In the genomic region with DNA sequence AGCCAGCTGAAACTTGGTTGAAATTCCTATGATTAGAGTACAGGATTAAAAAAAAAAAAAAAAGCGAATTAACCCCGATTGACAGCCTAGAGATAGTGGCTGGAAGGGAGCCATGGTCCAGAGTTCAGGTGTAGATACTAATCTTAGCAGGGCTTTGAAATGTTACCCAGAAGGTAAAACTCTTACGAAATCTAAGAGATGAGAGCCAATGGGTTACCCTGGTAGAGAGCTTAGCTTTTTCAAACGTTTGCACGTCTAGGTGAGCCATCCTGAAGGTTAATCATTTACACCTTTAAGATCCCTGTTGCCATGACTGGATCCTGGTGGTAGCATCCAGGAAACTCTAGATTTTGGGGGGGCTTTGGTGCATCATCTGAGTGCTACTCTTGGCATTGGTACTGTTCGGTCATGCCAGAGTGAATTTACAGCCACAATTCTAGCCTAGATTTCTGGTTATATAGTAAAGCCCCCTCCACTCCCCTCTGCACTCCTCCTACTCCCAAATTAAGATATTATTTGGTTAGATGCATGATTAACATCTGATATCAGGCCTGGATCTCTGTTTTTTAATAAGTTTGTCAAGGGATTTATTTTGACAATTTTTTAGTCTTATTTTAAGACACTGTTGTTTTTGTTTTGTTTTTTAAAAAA, we compare ENCODE assay signal across 9 cellular contexts. TPM values are rescaled to one million over a fixed set of nuclear protein-coding genes. Genes with fewer than 3 reads are reported as not detected.
DNase-seq lines count a peak whose midpoint lies in the region; ATAC-seq and TF ChIP-seq lines count a peak whose summit lies in the region.
"Had no signal": no experiment of that assay in that cellular context is flagged by ENCODE, and none has a peak within 500 bp of the region (broad histone marks: within the 10 kb centered on the region; RNA-seq: fewer than 3 reads in every experiment).

No MANE protein-coding gene starts in this region.

- H3K36me3 ChIP-seq in SK-N-SH (replicated peaks in 1 of 2; ENCODE audit: control insufficient read depth in 1 of 2, insufficient read depth in 2 of 2, low read length in 1 of 2) (no peaks in the 10 kb centered on the region), kidney epithelial cell (ENCODE audit: control insufficient read depth, insufficient read depth, low read length) (no peaks in the 10 kb centered on the region), stomach smooth muscle (ENCODE audit: control insufficient read depth in 2 of 2, insufficient read depth in 2 of 2, low read length in 2 of 2) (no peaks in the 10 kb centered on the region)

- H3K9me3 ChIP-seq in SK-N-SH = no peaks in the 10 kb centered on the region
- no peaks in the 10 kb centered on the region for H3K9me3 ChIP-seq in stomach smooth muscle (ENCODE audit: control insufficient read depth in 2 of 2, low read length in 2 of 2)

- no peak for ATAC-seq in SK-N-SH treated with all-trans-retinoic acid at 6 μM for 48 hours
- no peak for ATAC-seq in GM18502 (IDR thresholded peaks at IDR 0.05; ENCODE audit: poor library complexity, unreplicated experiment)
- ATAC-seq in HG03442 (IDR thresholded peaks at IDR 0.05; ENCODE audit: unreplicated experiment) = no peak

- CTCF ChIA-PET in SK-N-SH (lab: Yijun Ruan, JAX) = interaction anchor here (1.0 to 19.1 kb wide), 5 partner anchors 21 to 71 kb away, joined by 3 to 353 read pairs (median 10); a partner anchor contains a TSS

- POLR2A ChIA-PET in SK-N-SH (lab: Yijun Ruan, JAX) = no interaction called here

- peaks cover 30% of the 10 kb centered on the region for H3K36me3 Mint-ChIP-seq in activated T-helper 2 cell treated with anti-CD3 and anti-CD28 coated beads, Interferon-gamma antibody, Interleukin-2, Interleukin-4, amounts not matched to agents 10 μg/mL and 5 μg/mL and 100 μg/mL, durations not matched to agents 14 hours and 24 hours and 36 hours (ENCODE audit: low read depth)

- no peaks in the 10 kb centered on the region for H3K27me3 Mint-ChIP-seq in activated T-helper 2 cell treated with anti-CD3 and anti-CD28 coated beads, Interferon-gamma antibody, Interleukin-2, Interleukin-4, amounts not matched to agents 10 μg/mL and 5 μg/mL and 100 μg/mL, durations not matched to agents 14 hours and 24 hours and 36 hours (ENCODE audit: low read depth)

- no peaks in the 10 kb centered on the region for H3K9me2 ChIP-seq in SK-N-SH

- H3K27ac Mint-ChIP-seq in activated T-helper 2 cell treated with anti-CD3 and anti-CD28 coated beads, Interferon-gamma antibody, Interleukin-2, Interleukin-4, amounts not matched to agents 10 μg/mL and 5 μg/mL and 100 μg/mL, durations not matched to agents 14 hours and 24 hours and 36 hours = peak overlapping the region; percentile 88

- peak overlapping the region; percentile 69 to 92 for H3K4me3 ChIP-seq in SK-N-SH (ENCODE audit: low read depth in 2 of 2, low read length in 1 of 2)
- H3K4me3 ChIP-seq in kidney epithelial cell (ENCODE audit: low read depth, low read length) = peak overlapping the region; percentile 83
- H3K4me3 ChIP-seq in stomach smooth muscle (ENCODE audit: low read length in 2 of 2) = peak overlapping the region; percentile 74 to 81

- no peak overlapping the region for H3K27ac ChIP-seq in SK-N-SH (ENCODE audit: low read depth in 2 of 2, low read length in 1 of 2)
- H3K27ac ChIP-seq in stomach smooth muscle (ENCODE audit: low read length) = no peak overlapping the region

- peaks cover 16% of the 10 kb centered on the region; the same call in 1 of the 2 replicates for H3K79me2 ChIP-seq in SK-N-SH (ENCODE audit: insufficient read depth)

- intact Hi-C loops in activated T-helper 2 cell treated with anti-CD3 and anti-CD28 coated beads, Interferon-gamma antibody, Interleukin-2, Interleukin-4, amounts not matched to agents 10 μg/mL and 5 μg/mL and 100 μg/mL, durations not matched to agents 14 hours and 24 hours and 36 hours (cut with micrococcal nuclease) = loop anchor here (10.0 kb wide), 1 partner anchor 135 kb away; a partner anchor contains a TSS

- no peaks in the 10 kb centered on the region for H3K9me3 Mint-ChIP-seq in activated T-helper 2 cell treated with anti-CD3 and anti-CD28 coated beads, Interferon-gamma antibody, Interleukin-2, Interleukin-4, amounts not matched to agents 10 μg/mL and 5 μg/mL and 100 μg/mL, durations not matched to agents 14 hours and 24 hours and 36 hours

- TF ChIP-seq CTCF in SK-N-SH (IDR thresholded peaks at IDR 0.05) (no peak), kidney epithelial cell (IDR thresholded peaks at IDR 0.05; ENCODE audit: insufficient read depth, low read length, poor library complexity, severe bottlenecking) (no peak)

- H3K4me1 ChIP-seq in SK-N-SH (ENCODE audit: control insufficient read depth in 1 of 2, insufficient read depth in 2 of 2, low read depth in 1 of 2, low read length in 1 of 2) (peaks cover 5 to 21% of the 10 kb centered on the region in 2 experiments; a peak in 3 of 4 replicates), stomach smooth muscle (ENCODE audit: control insufficient read depth, insufficient read depth, low read length) (peaks cover 13% of the 10 kb centered on the region)

- no peak for TF ChIP-seq RAD21 in SK-N-SH (IDR thresholded peaks at IDR 0.05; ENCODE audit: low read length)

- H3K4me3 Mint-ChIP-seq in activated T-helper 2 cell treated with anti-CD3 and anti-CD28 coated beads, Interferon-gamma antibody, Interleukin-2, Interleukin-4, amounts not matched to agents 10 μg/mL and 5 μg/mL and 100 μg/mL, durations not matched to agents 14 hours and 24 hours and 36 hours (ENCODE audit: low read depth) = peak overlapping the region; percentile 99

- DNase-seq in SK-N-SH (no peak), kidney epithelial cell (ENCODE audit: low read depth) (no peak), KG1 (lab: John Stamatoyannopoulos, UW) (no peak)
- DNase-seq in activated T-helper 2 cell treated with anti-CD3 and anti-CD28 coated beads, Interferon-gamma antibody, Interleukin-2, Interleukin-4, amounts not matched to agents 10 μg/mL and 5 μg/mL and 100 μg/mL, durations not matched to agents 14 hours and 24 hours and 36 hours (ENCODE audit: low spot score) = no peak
- DNase-seq: NCI-H2227 treated with DMSO at 0.1 percent for 48 hours had no signal

- H3K9ac ChIP-seq in SK-N-SH (peak overlapping the region; percentile 59), stomach smooth muscle (ENCODE audit: low read length in 2 of 2) (peak overlapping the region; percentile 55 to 72)

- WGBS in SK-N-SH (ENCODE audit: low lambda C conversion rate) = 67% methylated on average over 6 of the region's 6 CpGs

- no peak for TF ChIP-seq EP300 in SK-N-SH (IDR thresholded peaks at IDR 0.05; ENCODE audit: borderline replicate concordance in 1 of 2, low read depth in 1 of 2, low read length in 1 of 2)

- peak overlapping the region; percentile 89 for H3K4me2 ChIP-seq in SK-N-SH

- no peaks in the 10 kb centered on the region for H3K27me3 ChIP-seq in SK-N-SH (ENCODE audit: insufficient read depth)
- H3K27me3 ChIP-seq in kidney epithelial cell (ENCODE audit: control insufficient read depth, insufficient read depth, low read length) = no peaks in the 10 kb centered on the region
- no peaks in the 10 kb centered on the region for H3K27me3 ChIP-seq in stomach smooth muscle (ENCODE audit: control insufficient read depth in 1 of 2, insufficient read depth in 2 of 2, low read length in 2 of 2)

- H3F3A ChIP-seq in SK-N-SH (replicated peaks; ENCODE audit: insufficient read depth) = peaks cover 15% of the 10 kb centered on the region

- H4K20me1 ChIP-seq in SK-N-SH (ENCODE audit: insufficient read depth) = no peaks in the 10 kb centered on the region

- H3K4me1 Mint-ChIP-seq in activated T-helper 2 cell treated with anti-CD3 and anti-CD28 coated beads, Interferon-gamma antibody, Interleukin-2, Interleukin-4, amounts not matched to agents 10 μg/mL and 5 μg/mL and 100 μg/mL, durations not matched to agents 14 hours and 24 hours and 36 hours (ENCODE audit: low read depth) = peaks cover 49% of the 10 kb centered on the region

- H2AFZ ChIP-seq in SK-N-SH (ENCODE audit: low read depth) = no peak overlapping the region

TF ChIP-seq in SK-N-SH treated with all-trans-retinoic acid at 6 μM for 48 hours, 23 proteins besides CTCF, POLR2A, EP300 and RAD21 (continues in another document):
- TF ChIP-seq ISL1 (CRISPR knock-in tag; IDR thresholded peaks at IDR 0.05) = no peak

RNA-seq across cellular contexts. Expression of a gene that starts 1.2 kb away (rescaled TPM):
- 16.1 and 23.1 TPM in 2 replicates for polyA plus RNA-seq in SK-N-SH (2012; rRNA removed)
- polyA plus RNA-seq in SK-N-SH (2012; cell fraction: cytosol; rRNA removed) = 9.1 and 10.0 TPM in 2 replicates
- polyA plus RNA-seq in SK-N-SH (2012; cell fraction: nucleus; rRNA removed) = 29.2 and 35.1 TPM in 2 replicates
- total RNA-seq in activated T-helper 2 cell treated with anti-CD3 and anti-CD28 coated beads, Interferon-gamma antibody, Interleukin-2, Interleukin-4, amounts not matched to agents 10 μg/mL and 5 μg/mL and 100 μg/mL, durations not matched to agents 14 hours and 24 hours and 36 hours = 75.5 and 75.7 TPM in 2 replicates
- 4.0 and 8.6 TPM in 2 replicates for total RNA-seq in kidney epithelial cell

RNA-seq across cellular contexts. Expression of a gene that starts 33.5 kb away (rescaled TPM):
- 1.0 and 1.2 TPM in 2 replicates for polyA plus RNA-seq in SK-N-SH (2012; rRNA removed)
- polyA plus RNA-seq in SK-N-SH (2012; cell fraction: cytosol; rRNA removed) = 0.18 TPM in 1 of 2 replicates, not detected in the other
- 8.7 and 22.8 TPM in 2 replicates for polyA plus RNA-seq in SK-N-SH (2012; cell fraction: nucleus; rRNA removed)
- total RNA-seq in activated T-helper 2 cell treated with anti-CD3 and anti-CD28 coated beads, Interferon-gamma antibody, Interleukin-2, Interleukin-4, amounts not matched to agents 10 μg/mL and 5 μg/mL and 100 μg/mL, durations not matched to agents 14 hours and 24 hours and 36 hours = 11.3 and 11.8 TPM in 2 replicates
- total RNA-seq in kidney epithelial cell = 0.62 TPM in 1 of 2 replicates, not detected in the other

RNA-seq across cellular contexts. Expression of a gene that starts 45.7 kb away (rescaled TPM):
- 24.2 and 29.8 TPM in 2 replicates for polyA plus RNA-seq in SK-N-SH (2012; rRNA removed)
- polyA plus RNA-seq in SK-N-SH (2012; cell fraction: cytosol; rRNA removed) = 6.4 and 8.9 TPM in 2 replicates
- polyA plus RNA-seq in SK-N-SH (2012; cell fraction: nucleus; rRNA removed) = 189 and 213 TPM in 2 replicates
- 105 and 106 TPM in 2 replicates for total RNA-seq in activated T-helper 2 cell treated with anti-CD3 and anti-CD28 coated beads, Interferon-gamma antibody, Interleukin-2, Interleukin-4, amounts not matched to agents 10 μg/mL and 5 μg/mL and 100 μg/mL, durations not matched to agents 14 hours and 24 hours and 36 hours
- total RNA-seq in kidney epithelial cell = 69.0 and 85.2 TPM in 2 replicates

RNA-seq across cellular contexts. Expression of a gene that starts 45.9 kb away (rescaled TPM):
- 0.71 and 0.94 TPM in 2 replicates for polyA plus RNA-seq in SK-N-SH (2012; rRNA removed)
- 0.52 and 0.54 TPM in 2 replicates for polyA plus RNA-seq in SK-N-SH (2012; cell fraction: cytosol; rRNA removed)
- polyA plus RNA-seq in SK-N-SH (2012; cell fraction: nucleus; rRNA removed) = 3.3 and 3.7 TPM in 2 replicates
- total RNA-seq in activated T-helper 2 cell treated with anti-CD3 and anti-CD28 coated beads, Interferon-gamma antibody, Interleukin-2, Interleukin-4, amounts not matched to agents 10 μg/mL and 5 μg/mL and 100 μg/mL, durations not matched to agents 14 hours and 24 hours and 36 hours = 0.37 and 0.91 TPM in 2 replicates
- total RNA-seq in kidney epithelial cell = 0.55 and 0.79 TPM in 2 replicates

RNA-seq across cellular contexts. Expression of a gene that starts 56.5 kb away (rescaled TPM):
- 3.9 and 6.0 TPM in 2 replicates for polyA plus RNA-seq in SK-N-SH (2012; rRNA removed)
- 3.0 and 4.2 TPM in 2 replicates for polyA plus RNA-seq in SK-N-SH (2012; cell fraction: cytosol; rRNA removed)
- 7.3 and 13.1 TPM in 2 replicates for polyA plus RNA-seq in SK-N-SH (2012; cell fraction: nucleus; rRNA removed)
- total RNA-seq in activated T-helper 2 cell treated with anti-CD3 and anti-CD28 coated beads, Interferon-gamma antibody, Interleukin-2, Interleukin-4, amounts not matched to agents 10 μg/mL and 5 μg/mL and 100 μg/mL, durations not matched to agents 14 hours and 24 hours and 36 hours = 0.27 and 0.34 TPM in 2 replicates
- total RNA-seq in kidney epithelial cell = 0.14 and 0.46 TPM in 2 replicates
